Comparison of ENCODE assay signal across 14 cellular contexts in the genomic region with DNA sequence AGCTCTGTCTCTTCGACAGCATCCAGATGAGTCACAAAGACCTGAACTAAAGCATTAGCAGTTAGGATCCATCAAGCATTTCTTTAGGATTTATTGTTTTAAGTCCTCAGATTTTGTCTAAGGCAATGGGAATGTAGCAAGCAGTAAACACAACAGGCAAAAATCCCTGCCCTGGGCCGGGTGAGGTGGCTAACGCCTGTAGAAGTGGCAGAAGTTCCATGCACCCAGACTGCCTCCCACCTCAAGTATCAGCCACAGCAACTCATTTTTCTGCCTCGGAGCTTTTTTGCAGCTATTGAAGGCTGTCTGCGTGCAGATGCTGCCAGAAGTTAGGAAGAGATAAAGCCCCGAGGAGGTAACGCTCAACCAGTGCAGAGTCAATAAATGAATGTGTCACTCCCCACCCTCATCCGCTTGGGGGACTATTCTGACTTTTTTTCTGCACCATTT. TPM values are rescaled to one million over a fixed set of nuclear protein-coding genes. Genes with fewer than 3 reads are reported as not detected.
DNase-seq lines count a peak whose midpoint lies in the region; ATAC-seq and TF ChIP-seq lines count a peak whose summit lies in the region.
"Had no signal": no experiment of that assay in that cellular context is flagged by ENCODE, and none has a peak within 500 bp of the region (broad histone marks: within the 10 kb centered on the region; RNA-seq: fewer than 3 reads in every experiment).

No MANE protein-coding gene starts in this region.

- no peaks in the 10 kb centered on the region for H4K20me1 ChIP-seq in SK-N-SH (ENCODE audit: insufficient read depth)

- intact Hi-C loops in left colon (cut with DNase I, micrococcal nuclease) = loop anchor here in 1 of 2 donors (10.0 kb wide), 1 partner anchor 112 kb away; no protein-coding TSS in a partner anchor

- no peak overlapping the region for H2BK120ac ChIP-seq in mesenchymal stem cell (ENCODE audit: low read depth, low read length)

- no peak overlapping the region for H3K18ac ChIP-seq in mesenchymal stem cell (ENCODE audit: low read depth in 1 of 2, low read length in 2 of 2)

- H4K8ac ChIP-seq in mesenchymal stem cell (ENCODE audit: low read length) = no peak overlapping the region

- no peak overlapping the region for H3K4me3 ChIP-seq in SK-N-SH (ENCODE audit: low read depth in 2 of 2, low read length in 1 of 2)
- H3K4me3 ChIP-seq in mesenchymal stem cell (ENCODE audit: insufficient read depth in 1 of 2, low read depth in 1 of 2, low read length in 2 of 2) = no peak overlapping the region
- H3K4me3 ChIP-seq: Peyer's patch had no signal

- POLR2A ChIA-PET in SK-N-SH (lab: Yijun Ruan, JAX) = no interaction called here

- no peak overlapping the region for H2AK5ac ChIP-seq in mesenchymal stem cell (ENCODE audit: low read length, severe bottlenecking)

- no peak overlapping the region for H2BK12ac ChIP-seq in mesenchymal stem cell (ENCODE audit: low read length in 2 of 2)

- H2BK5ac ChIP-seq in mesenchymal stem cell (ENCODE audit: low read depth, low read length, poor library complexity, severe bottlenecking) = no peak overlapping the region

- H3K4me2 ChIP-seq in SK-N-SH (0 out of 2 replicates have a peak overlapping the region, but pooled peaks have one; percentile 37), mesenchymal stem cell (ENCODE audit: low read length, poor library complexity, severe bottlenecking) (no peak overlapping the region)

- H3K14ac ChIP-seq in mesenchymal stem cell (ENCODE audit: low read length in 2 of 2) = no peak overlapping the region

- no peak overlapping the region for H3K9ac ChIP-seq in SK-N-SH
- peak overlapping the region; percentile 39 for H3K9ac ChIP-seq in mesenchymal stem cell (ENCODE audit: low read length)

- H2AFZ ChIP-seq in SK-N-SH (ENCODE audit: low read depth) (peak overlapping the region; percentile 26; the same call in 1 of the 2 replicates), mesenchymal stem cell (ENCODE audit: low read depth, low read length) (no peak overlapping the region)

- H2BK15ac ChIP-seq in mesenchymal stem cell (ENCODE audit: low read depth, poor library complexity, severe bottlenecking) = no peak overlapping the region

- ATAC-seq in GM21515 (IDR thresholded peaks at IDR 0.05; ENCODE audit: unreplicated experiment) = no peak
- ATAC-seq in left colon = no peak

- H3K9me2 ChIP-seq in SK-N-SH = no peaks in the 10 kb centered on the region

- TF ChIP-seq RAD21 in SK-N-SH (IDR thresholded peaks at IDR 0.05; ENCODE audit: low read length) = no peak

- H3K27ac ChIP-seq in SK-N-SH (ENCODE audit: low read depth in 2 of 2, low read length in 1 of 2) (no peak overlapping the region), mesenchymal stem cell (ENCODE audit: low read length, poor library complexity, severe bottlenecking) (no peak overlapping the region)
- H3K27ac ChIP-seq: Peyer's patch had no signal

- no peak overlapping the region for H3K4ac ChIP-seq in mesenchymal stem cell (ENCODE audit: low read depth in 1 of 2, low read length in 2 of 2)

- 14% methylated on average over 7 of the region's 8 CpGs for WGBS in SK-N-SH (ENCODE audit: low lambda C conversion rate)
- WGBS in mesenchymal stem cell = 57% methylated on average over 7 of the region's 8 CpGs

- H3K4me1 ChIP-seq in SK-N-SH (ENCODE audit: control insufficient read depth in 1 of 2, insufficient read depth in 2 of 2, low read depth in 1 of 2, low read length in 1 of 2) (no peaks in the 10 kb centered on the region), mesenchymal stem cell (ENCODE audit: control insufficient read depth, insufficient read depth, low read depth, low read length) (no peaks in the 10 kb centered on the region)
- H3K4me1 ChIP-seq: Peyer's patch had no signal

- H3K27me3 ChIP-seq in SK-N-SH (ENCODE audit: insufficient read depth) (peaks cover 4% of the 10 kb centered on the region; the same call in 1 of the 2 replicates), mesenchymal stem cell (ENCODE audit: control insufficient read depth in 1 of 2, insufficient read depth in 1 of 2, low read length in 2 of 2) (no peaks in the 10 kb centered on the region)
- H3K27me3 ChIP-seq: Peyer's patch had no signal

- CTCF ChIA-PET in SK-N-SH (lab: Yijun Ruan, JAX) = interaction anchor here (0.7 to 1.6 kb wide), 2 partner anchors 255 to 439 kb away, joined by 3 to 4 read pairs; no protein-coding TSS in a partner anchor

- no peak overlapping the region for H3K23ac ChIP-seq in mesenchymal stem cell (ENCODE audit: low read length in 2 of 2)

- H4K91ac ChIP-seq in mesenchymal stem cell (ENCODE audit: low read length) = no peak overlapping the region

- TF ChIP-seq EP300 in SK-N-SH (IDR thresholded peaks at IDR 0.05; ENCODE audit: borderline replicate concordance in 1 of 2, low read depth in 1 of 2, low read length in 1 of 2) = no peak

- no peaks in the 10 kb centered on the region for H3K79me1 ChIP-seq in mesenchymal stem cell (replicated peaks; ENCODE audit: low read length, poor library complexity, severe bottlenecking)

- no peak for TF ChIP-seq CTCF in SK-N-SH (IDR thresholded peaks at IDR 0.05)

- H3K79me2 ChIP-seq in SK-N-SH (ENCODE audit: insufficient read depth) = no peaks in the 10 kb centered on the region

- DNase-seq in ELR (ENCODE audit: low read depth) (peak; percentile 64), NCI-H146 (lab: John Stamatoyannopoulos, UW) (peak; percentile 51), SK-N-SH (no peak), mesenchymal stem cell (no peak), globus pallidus (ENCODE audit: low spot score) (no peak), left colon (no peak)
- DNase-seq: activated CD4-positive, alpha-beta T cell treated with anti-CD3 and anti-CD28 coated beads, Interleukin-2, amount 50 U/mL, for 48 hours; activated naive CD4-positive, alpha-beta T cell treated with anti-CD3 and anti-CD28 coated beads, Interleukin-2, amount 50 U/mL, for 16 hours; activated T-cell treated with anti-CD3 and anti-CD28 coated beads, Interleukin-2, amount 50 U/mL, for 24 hours; GF-D8; HCEC 1CT; NCI-H187; Peyer's patch had no signal

- H3K36me3 ChIP-seq in SK-N-SH (replicated peaks in 1 of 2; ENCODE audit: control insufficient read depth in 1 of 2, insufficient read depth in 2 of 2, low read length in 1 of 2) (no peaks in the 10 kb centered on the region), mesenchymal stem cell (ENCODE audit: control insufficient read depth in 1 of 2, insufficient read depth in 2 of 2, low read depth in 1 of 2, low read length in 2 of 2) (no peaks in the 10 kb centered on the region)
- H3K36me3 ChIP-seq: Peyer's patch had no signal

- H3F3A ChIP-seq in SK-N-SH (replicated peaks; ENCODE audit: insufficient read depth) = no peaks in the 10 kb centered on the region

- H3K9me3 ChIP-seq in SK-N-SH (no peaks in the 10 kb centered on the region), mesenchymal stem cell (ENCODE audit: control insufficient read depth, low read length) (peaks cover 14% of the 10 kb centered on the region)
- H3K9me3 ChIP-seq: Peyer's patch had no signal

TF ChIP-seq in SK-N-SH, 30 proteins besides CTCF, POLR2A, EP300 and RAD21 (continues in another document):
- TF ChIP-seq SIN3A (IDR thresholded peaks at IDR 0.05; ENCODE audit: borderline replicate concordance, low read depth, low read length) = no peak
- peak; percentile 31; the same call in 1 of the 2 replicates for TF ChIP-seq FOSL2 (IDR thresholded peaks at IDR 0.05; ENCODE audit: borderline replicate concordance, low read depth)
- TF ChIP-seq, protein P1, sequence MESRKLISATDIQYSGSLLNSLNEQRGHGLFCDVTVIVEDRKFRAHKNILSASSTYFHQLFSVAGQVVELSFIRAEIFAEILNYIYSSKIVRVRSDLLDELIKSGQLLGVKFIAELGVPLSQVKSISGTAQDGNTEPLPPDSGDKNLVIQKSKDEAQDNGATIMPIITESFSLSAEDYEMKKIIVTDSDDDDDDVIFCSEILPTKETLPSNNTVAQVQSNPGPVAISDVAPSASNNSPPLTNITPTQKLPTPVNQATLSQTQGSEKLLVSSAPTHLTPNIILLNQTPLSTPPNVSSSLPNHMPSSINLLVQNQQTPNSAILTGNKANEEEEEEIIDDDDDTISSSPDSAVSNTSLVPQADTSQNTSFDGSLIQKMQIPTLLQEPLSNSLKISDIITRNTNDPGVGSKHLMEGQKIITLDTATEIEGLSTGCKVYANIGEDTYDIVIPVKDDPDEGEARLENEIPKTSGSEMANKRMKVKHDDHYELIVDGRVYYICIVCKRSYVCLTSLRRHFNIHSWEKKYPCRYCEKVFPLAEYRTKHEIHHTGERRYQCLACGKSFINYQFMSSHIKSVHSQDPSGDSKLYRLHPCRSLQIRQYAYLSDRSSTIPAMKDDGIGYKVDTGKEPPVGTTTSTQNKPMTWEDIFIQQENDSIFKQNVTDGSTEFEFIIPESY (IDR thresholded peaks at IDR 0.05; ENCODE audit: borderline replicate concordance, low read depth) = no peak
- TF ChIP-seq ELF1 (IDR thresholded peaks at IDR 0.05) = no peak
- TF ChIP-seq MEF2A (IDR thresholded peaks at IDR 0.05; ENCODE audit: borderline replicate concordance, low read depth) = no peak
- no peak for TF ChIP-seq RCOR1 (IDR thresholded peaks at IDR 0.05; ENCODE audit: low read length)
- peak; percentile 23; the same call in 1 of the 2 replicates for TF ChIP-seq JUND (IDR thresholded peaks at IDR 0.05)
- TF ChIP-seq, protein P2, sequence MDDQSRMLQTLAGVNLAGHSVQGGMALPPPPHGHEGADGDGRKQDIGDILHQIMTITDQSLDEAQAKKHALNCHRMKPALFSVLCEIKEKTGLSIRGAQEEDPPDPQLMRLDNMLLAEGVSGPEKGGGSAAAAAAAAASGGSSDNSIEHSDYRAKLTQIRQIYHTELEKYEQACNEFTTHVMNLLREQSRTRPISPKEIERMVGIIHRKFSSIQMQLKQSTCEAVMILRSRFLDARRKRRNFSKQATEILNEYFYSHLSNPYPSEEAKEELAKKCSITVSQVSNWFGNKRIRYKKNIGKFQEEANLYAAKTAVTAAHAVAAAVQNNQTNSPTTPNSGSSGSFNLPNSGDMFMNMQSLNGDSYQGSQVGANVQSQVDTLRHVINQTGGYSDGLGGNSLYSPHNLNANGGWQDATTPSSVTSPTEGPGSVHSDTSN (IDR thresholded peaks at IDR 0.05) = peak; percentile 39
- TF ChIP-seq, protein P3, sequence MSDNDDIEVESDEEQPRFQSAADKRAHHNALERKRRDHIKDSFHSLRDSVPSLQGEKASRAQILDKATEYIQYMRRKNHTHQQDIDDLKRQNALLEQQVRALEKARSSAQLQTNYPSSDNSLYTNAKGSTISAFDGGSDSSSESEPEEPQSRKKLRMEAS (IDR thresholded peaks at IDR 0.05; ENCODE audit: low read depth) = no peak

RNA-seq across cellular contexts. Expression of a gene that starts 47.1 kb away (rescaled TPM):
- 49.6 and 56.8 TPM in 2 replicates for polyA plus RNA-seq in SK-N-SH (2012; rRNA removed)
- 12.2 and 17.6 TPM in 2 replicates for polyA plus RNA-seq in SK-N-SH (2012; cell fraction: cytosol; rRNA removed)
- 308 and 479 TPM in 2 replicates for polyA plus RNA-seq in SK-N-SH (2012; cell fraction: nucleus; rRNA removed)
- polyA plus RNA-seq in mesenchymal stem cell (2013, experiment 1 of 2) = 26.1 TPM
- polyA plus RNA-seq in mesenchymal stem cell (2013, experiment 2 of 2) = 24.1 TPM
- 10 to 100 TPM; 31.3 to 31.8 TPM for total RNA-seq in left colon

RNA-seq across cellular contexts. Expression of a gene that starts 57.0 kb away (rescaled TPM):
- 470 and 554 TPM in 2 replicates for polyA plus RNA-seq in SK-N-SH (2012; rRNA removed)
- polyA plus RNA-seq in SK-N-SH (2012; cell fraction: cytosol; rRNA removed) = 460 and 463 TPM in 2 replicates
- 129 and 187 TPM in 2 replicates for polyA plus RNA-seq in SK-N-SH (2012; cell fraction: nucleus; rRNA removed)
- 327 TPM for polyA plus RNA-seq in mesenchymal stem cell (2013, experiment 1 of 2)
- 323 TPM for polyA plus RNA-seq in mesenchymal stem cell (2013, experiment 2 of 2)
- 10 to 100 TPM; 44.9 to 46.7 TPM for total RNA-seq in left colon

Comparison
In these comparisons a context has a peak if more than half of its experiments do, and no peak if none do; other contexts are left out.
1. DNase-seq: peak in ELR (single experiment) and NCI-H146 (single experiment); none in SK-N-SH (single experiment), mesenchymal stem cell (single experiment), globus pallidus (single experiment) and left colon (0 of 2).